Comparison of ENCODE assay signal across 12 cellular contexts in the genomic region with DNA sequence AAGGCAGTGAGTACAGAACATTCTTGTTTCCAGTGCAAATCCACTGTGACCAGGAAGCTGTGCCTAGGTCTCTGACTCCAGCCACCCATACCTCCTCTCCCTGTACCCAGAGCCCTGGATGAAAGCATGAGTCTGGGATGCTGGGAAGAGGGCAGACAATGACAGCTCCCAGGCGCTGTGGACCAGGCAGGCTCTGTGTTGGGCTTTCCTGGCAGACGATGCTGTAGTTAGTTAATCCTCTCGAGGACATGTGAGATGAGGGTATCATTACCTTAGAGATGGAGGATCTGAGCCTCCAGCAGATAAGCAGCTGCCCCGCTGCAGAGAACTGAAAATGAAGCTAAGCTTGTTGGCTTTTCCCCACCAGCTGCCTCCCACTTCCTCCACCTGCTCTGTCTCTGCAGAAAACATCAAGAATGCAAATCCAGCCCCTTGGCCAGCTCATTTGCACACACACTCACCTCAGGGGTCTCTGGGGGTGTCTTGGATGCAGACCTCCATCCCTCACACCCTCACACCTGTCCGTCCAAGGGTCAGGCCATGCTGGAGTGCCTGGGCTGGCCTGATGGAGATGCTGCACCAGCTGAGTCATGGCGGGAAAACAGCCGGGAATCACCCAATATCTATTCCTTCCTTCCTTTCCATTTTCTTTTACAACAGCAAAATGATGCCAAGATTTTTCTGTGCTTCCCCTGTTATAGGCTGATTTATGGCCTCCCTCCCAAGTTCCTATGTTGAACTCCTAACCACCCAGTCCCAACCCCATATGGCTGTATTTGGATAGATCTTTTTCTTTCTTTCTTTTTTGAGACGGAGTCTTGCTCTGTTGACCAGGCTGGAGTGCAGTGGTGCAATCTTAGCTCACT.
DNase-seq lines count a peak whose midpoint lies in the region; ATAC-seq, FAIRE-seq and TF ChIP-seq lines count a peak whose summit lies in the region.
"Had no signal": no experiment of that assay in that cellular context is flagged by ENCODE, and none has a peak within 500 bp of the region (broad histone marks: within the 10 kb centered on the region; RNA-seq: fewer than 3 reads in every experiment).

No MANE protein-coding gene starts in this region.

- TF ChIP-seq CTCF in activated B cell treated with CpG ODN at 0.5 μM for 24 hours (IDR thresholded peaks at IDR 0.05): no peak

- POLR2A ChIA-PET in activated B cell treated with CpG ODN at 0.5 μM for 24 hours (lab: Charles Lee): interaction anchor here (0.5 to 1.9 kb wide), 8 partner anchors 9 to 497 kb away, joined by 3 to 9 read pairs (median 3); a partner anchor contains a TSS

- H3K4me3 Mint-ChIP-seq in activated B cell treated with CpG ODN at 0.5 μM for 24 hours: peak overlapping the region; percentile 57
- H3K4me3 Mint-ChIP-seq: immature natural killer cell had no signal

- CTCF ChIA-PET in activated B cell treated with CpG ODN at 0.5 μM for 24 hours (lab: Charles Lee): interaction anchor here (1.2 kb wide), 1 partner anchor 11 kb away, joined by 9 read pairs; no protein-coding TSS in a partner anchor

- peak overlapping the region; percentile 13 for H3K27ac Mint-ChIP-seq in activated B cell treated with CpG ODN at 0.5 μM for 24 hours
- H3K27ac Mint-ChIP-seq: immature natural killer cell had no signal

- intact Hi-C loops in activated B cell treated with CpG ODN at 0.5 μM for 24 hours (cut with micrococcal nuclease) (loop anchor here (5.0 kb wide), 1 partner anchor 327 kb away; a partner anchor contains a TSS), left colon (cut with DNase I, micrococcal nuclease) (no loop called here), head of caudate nucleus (cut with DNase I) (no loop called here)

- H3K36me3 Mint-ChIP-seq in activated B cell treated with CpG ODN at 0.5 μM for 24 hours (ENCODE audit: low read depth): no peaks in the 10 kb centered on the region
- H3K36me3 Mint-ChIP-seq: immature natural killer cell had no signal

- TF ChIP-seq POLR2A in GM12892 (IDR thresholded peaks at IDR 0.05; ENCODE audit: low read depth, low read length): no peak

- peaks cover 59% of the 10 kb centered on the region for H3K4me1 Mint-ChIP-seq in activated B cell treated with CpG ODN at 0.5 μM for 24 hours
- H3K4me1 Mint-ChIP-seq: immature natural killer cell had no signal

- peaks cover 20% of the 10 kb centered on the region for H3K27me3 Mint-ChIP-seq in activated B cell treated with CpG ODN at 0.5 μM for 24 hours

- no peaks in the 10 kb centered on the region for H3K9me3 Mint-ChIP-seq in activated B cell treated with CpG ODN at 0.5 μM for 24 hours
- H3K9me3 Mint-ChIP-seq: immature natural killer cell had no signal

- peak; percentile 52 for ATAC-seq in HG03139 (IDR thresholded peaks at IDR 0.05; ENCODE audit: unreplicated experiment)
- ATAC-seq in activated B cell treated with CpG ODN at 0.5 μM for 24 hours (ENCODE audit: low read depth): peak; percentile 43
- no peak for ATAC-seq in left colon
- ATAC-seq: esophagus mucosa had no signal

- peak; percentile 89 for FAIRE-seq in GM12892 (lab: Jason Lieb, UNC)

- DNase-seq in GM12892 (ENCODE audit: insufficient read length) (peak; percentile 50), GM19238 (ENCODE audit: insufficient read length, low spot score) (peak; percentile 59), activated B cell treated with CpG ODN at 0.5 μM for 24 hours (peak; percentile 31), left colon (no peak), medulla oblongata (ENCODE audit: extremely low spot score) (no peak), head of caudate nucleus (no peak), SK-N-DZ (ENCODE audit: low spot score) (no peak)
- DNase-seq: activated T-cell treated with anti-CD3 and anti-CD28 coated beads for 4 hours, immature natural killer cell, T1000 had no signal

Comparison
In these comparisons a context has a peak if more than half of its experiments do, and no peak if none do; other contexts are left out.
1. DNase-seq: peak in GM12892 (single experiment), GM19238 (single experiment) and activated B cell treated with CpG ODN at 0.5 μM for 24 hours (single experiment); none in left colon (0 of 2), medulla oblongata (single experiment), head of caudate nucleus (0 of 42) and SK-N-DZ (single experiment).